8 cellular contexts compared by ENCODE assay signal in the genomic region with DNA sequence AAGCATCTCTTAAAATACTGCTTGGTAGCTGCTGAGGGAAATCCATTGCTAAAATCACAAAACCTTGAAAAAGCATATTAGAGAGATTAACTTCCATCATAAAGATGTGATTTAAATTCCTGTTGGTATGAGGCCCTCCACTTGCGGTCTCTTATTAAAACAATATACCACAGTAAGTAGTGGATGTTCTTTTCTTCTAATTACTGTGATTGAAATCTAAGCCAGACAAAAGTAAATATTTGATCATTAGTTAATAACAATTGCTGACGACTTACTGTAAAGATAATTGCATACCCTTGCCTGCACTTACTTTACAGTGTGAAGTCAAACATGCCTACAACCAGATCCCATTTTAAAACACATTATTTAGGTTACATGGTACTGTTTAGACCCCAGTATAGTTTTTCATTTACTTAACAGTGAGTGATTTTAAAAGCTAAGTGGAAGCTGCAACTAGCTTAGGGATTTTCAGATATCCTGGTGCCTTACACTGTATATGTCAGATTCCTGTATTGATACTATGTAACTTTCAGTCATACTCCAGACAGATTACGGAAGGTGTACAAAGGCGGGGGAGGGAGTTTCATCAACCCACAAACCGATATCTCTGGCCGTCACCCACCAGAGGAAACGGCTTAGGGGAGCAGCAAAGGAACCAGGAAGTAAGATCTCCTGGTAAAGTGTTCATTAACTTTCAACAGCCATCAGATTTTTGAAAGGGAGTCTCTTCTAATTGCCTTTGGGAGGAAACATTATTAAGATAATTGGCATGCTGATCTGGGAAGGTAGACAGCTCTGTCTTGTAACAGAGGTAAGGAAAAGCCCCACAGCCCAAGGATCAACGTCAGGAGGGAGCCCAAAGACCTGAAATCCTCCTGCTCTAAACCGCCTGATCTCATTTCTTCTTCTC. TPM values are rescaled to one million over a fixed set of nuclear protein-coding genes. Genes with fewer than 3 reads are reported as not detected.
DNase-seq lines count a peak whose midpoint lies in the region; ATAC-seq and TF ChIP-seq lines count a peak whose summit lies in the region.

No MANE protein-coding gene starts in this region.

- no peak overlapping the region for H3K27ac Mint-ChIP-seq in activated CD8-positive, alpha-beta memory T cell treated with anti-CD3 and anti-CD28 coated beads, Interleukin-2, amount 10 ng/mL, durations not matched to agents 7 days and 5 days

- peak overlapping the region; percentile 95 to 98 for H3K9ac ChIP-seq in liver (ENCODE audit: low read depth in 1 of 2, low read length in 2 of 2)

- in situ Hi-C loops in astrocyte of the cerebellum (cut with HindIII; ENCODE audit: low sequenced_read_pairs): no loop called here

- H3K9me3 Mint-ChIP-seq in activated CD8-positive, alpha-beta memory T cell treated with anti-CD3 and anti-CD28 coated beads, Interleukin-2, amount 10 ng/mL, durations not matched to agents 7 days and 5 days (ENCODE audit: low read depth): no peaks in the 10 kb centered on the region

- peaks cover 64% of the 10 kb centered on the region for H3K27me3 Mint-ChIP-seq in activated CD8-positive, alpha-beta memory T cell treated with anti-CD3 and anti-CD28 coated beads, Interleukin-2, amount 10 ng/mL, durations not matched to agents 7 days and 5 days

- 6% methylated on average over 9 of the region's 9 CpGs for WGBS in liver
- WGBS in thymus: 14% methylated on average over 9 of the region's 9 CpGs

- H3K36me3 ChIP-seq in liver (ENCODE audit: control insufficient read depth in 4 of 4, insufficient read depth in 3 of 4, low read depth in 1 of 4, low read length in 3 of 4): peaks cover 0 to 10% (median 7%) of the 10 kb centered on the region in 4 donors
- H3K36me3 ChIP-seq in thymus (ENCODE audit: control insufficient read depth, insufficient read depth): no peaks in the 10 kb centered on the region

- ATAC-seq in activated CD8-positive, alpha-beta memory T cell treated with anti-CD3 and anti-CD28 coated beads, Interleukin-2, amount 10 ng/mL, durations not matched to agents 7 days and 5 days: peak; percentile 37
- ATAC-seq in HG02571 (IDR thresholded peaks at IDR 0.05; ENCODE audit: unreplicated experiment): no peak

- H3K9me3 ChIP-seq in liver (ENCODE audit: control insufficient read depth in 4 of 4, low read length in 3 of 4): no peaks in the 10 kb centered on the region
- no peaks in the 10 kb centered on the region for H3K9me3 ChIP-seq in thymus (ENCODE audit: control insufficient read depth)

- H3K27ac ChIP-seq in liver (ENCODE audit: low read depth in 1 of 2, low read length in 2 of 2) (peak overlapping the region; percentile 92 to 98), thymus (ENCODE audit: low read depth) (peak overlapping the region; percentile 77)

- CTCF ChIA-PET in activated CD8-positive, alpha-beta memory T cell treated with anti-CD3 and anti-CD28 coated beads, Interleukin-2, amount 10 ng/mL, durations not matched to agents 7 days and 5 days (lab: Charles Lee): interaction anchor here (0.6 to 3.8 kb wide), 2 partner anchors 10 to 1306 kb away, joined by 3 to 20 read pairs; no protein-coding TSS in a partner anchor

- TF ChIP-seq CTCF in astrocyte of the cerebellum (IDR thresholded peaks at IDR 0.05; ENCODE audit: low read depth, low read length, missing control alignments): no peak
- no peak for TF ChIP-seq CTCF in liver (IDR thresholded peaks at IDR 0.05; ENCODE audit: low read depth, low read length, missing input control)

- DNase-seq in activated CD8-positive, alpha-beta memory T cell treated with anti-CD3 and anti-CD28 coated beads, Interleukin-2, amount 10 ng/mL, durations not matched to agents 7 days and 5 days: peak; percentile 68
- DNase-seq in activated CD8-positive, alpha-beta memory T cell treated with anti-CD3 and anti-CD28 coated beads, Interleukin-2, amount 50 U/mL, for 48 hours: no peak
- DNase-seq in NCI-H748 (lab: John Stamatoyannopoulos, UW; ENCODE audit: unreplicated experiment) (peak; percentile 64), astrocyte of the cerebellum (ENCODE audit: low read depth) (no peak), ureter (ENCODE audit: low spot score) (no peak)

- no peak for TF ChIP-seq RAD21 in liver (IDR thresholded peaks at IDR 0.05)

- H3K4me1 Mint-ChIP-seq in activated CD8-positive, alpha-beta memory T cell treated with anti-CD3 and anti-CD28 coated beads, Interleukin-2, amount 10 ng/mL, durations not matched to agents 7 days and 5 days: peaks cover 22% of the 10 kb centered on the region

- H3K27me3 ChIP-seq in liver (ENCODE audit: control insufficient read depth in 4 of 4, insufficient read depth in 4 of 4, low read length in 3 of 4) (no peaks in the 10 kb centered on the region), thymus (ENCODE audit: control insufficient read depth, insufficient read depth) (peaks cover 49% of the 10 kb centered on the region)

- H3K4me3 Mint-ChIP-seq in activated CD8-positive, alpha-beta memory T cell treated with anti-CD3 and anti-CD28 coated beads, Interleukin-2, amount 10 ng/mL, durations not matched to agents 7 days and 5 days: peak overlapping the region; percentile 70

- peak overlapping the region; percentile 83 for H3K4me3 ChIP-seq in astrocyte of the cerebellum (ENCODE audit: low read depth, low read length)
- H3K4me3 ChIP-seq in liver (ENCODE audit: low read depth in 1 of 3, low read length in 3 of 3): peak overlapping the region; percentile 92 to 99 (median 93)
- peak overlapping the region; percentile 55 for H3K4me3 ChIP-seq in thymus (ENCODE audit: low read length)

- no peaks in the 10 kb centered on the region for H3K36me3 Mint-ChIP-seq in activated CD8-positive, alpha-beta memory T cell treated with anti-CD3 and anti-CD28 coated beads, Interleukin-2, amount 10 ng/mL, durations not matched to agents 7 days and 5 days

- H3K4me1 ChIP-seq in liver (ENCODE audit: control insufficient read depth in 4 of 4, insufficient read depth in 4 of 4, low read length in 3 of 4): peaks cover 3 to 55% (median 27%) of the 10 kb centered on the region in 4 donors
- H3K4me1 ChIP-seq in thymus (ENCODE audit: control insufficient read depth, insufficient read depth, low read length): peaks cover 8% of the 10 kb centered on the region

TF ChIP-seq in liver, 16 proteins besides CTCF, POLR2A, EP300 and RAD21 (continues in another document):
- TF ChIP-seq ZBTB33 (IDR thresholded peaks at IDR 0.05) (no peak), REST (IDR thresholded peaks at IDR 0.05) (no peak), HNF4G (IDR thresholded peaks at IDR 0.05) (no peak), HNF4A (conservative IDR thresholded peaks at IDR 0.05) (no peak), FOXA2 (IDR thresholded peaks at IDR 0.05) (no peak), EGR1 (IDR thresholded peaks at IDR 0.05; ENCODE audit: low read depth in 2 of 2) (no peak), NR2F2 (IDR thresholded peaks at IDR 0.05) (no peak), YY1 (IDR thresholded peaks at IDR 0.05) (no peak), ATF3 (IDR thresholded peaks at IDR 0.05) (no peak), JUND (IDR thresholded peaks at IDR 0.05) (no peak)
- TF ChIP-seq, protein P1, sequence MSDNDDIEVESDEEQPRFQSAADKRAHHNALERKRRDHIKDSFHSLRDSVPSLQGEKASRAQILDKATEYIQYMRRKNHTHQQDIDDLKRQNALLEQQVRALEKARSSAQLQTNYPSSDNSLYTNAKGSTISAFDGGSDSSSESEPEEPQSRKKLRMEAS (IDR thresholded peaks at IDR 0.05): no peak

RNA-seq across cellular contexts. Expression of gene NRP1, which starts 1.0 kb away (rescaled TPM):
- 1 to 10 TPM in 1 of 2 experiments, under 1 TPM in 1; 0.55 to 2.0 TPM for total RNA-seq in activated CD8-positive, alpha-beta memory T cell treated with anti-CD3 and anti-CD28 coated beads, Interleukin-2, amount 10 ng/mL, durations not matched to agents 7 days and 5 days
- total RNA-seq in liver: 10 to 100 TPM; 55.0 to 55.6 TPM
- polyA plus RNA-seq in liver: 10 to 100 TPM; 14.6 to 20.6 TPM
- 15.4 TPM for polyA plus RNA-seq in thymus
- total RNA-seq in ureter: 68.3 TPM

Comparison
In these comparisons a context has a peak if more than half of its experiments do, and no peak if none do; other contexts are left out.
1. DNase-seq: peak in activated CD8-positive, alpha-beta memory T cell treated with anti-CD3 and anti-CD28 coated beads, Interleukin-2, amount 10 ng/mL, durations not matched to agents 7 days and 5 days (single experiment) and NCI-H748 (single experiment); none in activated CD8-positive, alpha-beta memory T cell treated with anti-CD3 and anti-CD28 coated beads, Interleukin-2, amount 50 U/mL, for 48 hours (single experiment), astrocyte of the cerebellum (single experiment) and ureter (single experiment).
2. RNA of gene NRP1, which starts 1.0 kb away (total RNA-seq): 68.3 TPM in ureter (single experiment) and 55.0 to 55.6 TPM in liver; 0.55 to 2.0 TPM in activated CD8-positive, alpha-beta memory T cell treated with anti-CD3 and anti-CD28 coated beads, Interleukin-2, amount 10 ng/mL, durations not matched to agents 7 days and 5 days; every median in the first group is over 10 times any median in the second.
3. Peak in every context shown above with its lines, with median percentiles within 50 percentile points of each other: H3K4me3 ChIP-seq.